Comparison of ENCODE assay signal across 1 cellular context in genomic region chr11:12770435-12770834, GRCh38.
A peak's percentile ranks its signal among the peaks of the same experiment; 100 is the strongest.
TF ChIP-seq lines count a peak whose summit lies in the region.

No MANE protein-coding gene starts in this region.

TF ChIP-seq in A549, 52 proteins besides CTCF, POLR2A, EP300 and RAD21 (continued from another document):
- TF ChIP-seq KDM1A (IDR thresholded peaks at IDR 0.05; ENCODE audit: low read depth) = peak; percentile 87
